In genomic region chr12:63668028-63668799, GRCh38 we compare ENCODE assay signal across 8 cellular contexts. TPM values are rescaled to one million over a fixed set of nuclear protein-coding genes. Genes with fewer than 3 reads are reported as not detected.
DNase-seq lines count a peak whose midpoint lies in the region; ATAC-seq and TF ChIP-seq lines count a peak whose summit lies in the region.

DPY19L2 (minus strand) TSS chr12:63668493; CDS start chr12:63668393, 100 bp downstream.

- DNase-seq in GM10248 (ENCODE audit: extremely low spot score) (peak; percentile 23), NCI-H510A (lab: John Stamatoyannopoulos, UW) (peak; percentile 75), fibroblast of lung (ENCODE audit: low read depth in 2 of 2) (peak; percentile 77 to 78)
- peak; percentile 17 for DNase-seq in activated T-cell treated with anti-CD3 and anti-CD28 coated beads, Interleukin-2, amount 50 U/mL, for 4 hours

- peaks cover 19% of the 10 kb centered on the region for H3K4me1 Mint-ChIP-seq in activated T-cell treated with anti-CD3 and anti-CD28 coated beads, Interleukin-2, amount 50 U/mL, for 4 hours (ENCODE audit: low read depth)
- peaks cover 20% of the 10 kb centered on the region for H3K4me1 Mint-ChIP-seq in stimulated activated memory B cell treated with anti-CD40 and anti-IgM and Interleukin-4, amounts not matched to agents 10 μg/mL and 1 μg/mL and 100 μg/mL, for 72 hours

- POLR2A ChIA-PET in GM10248 (lab: Yijun Ruan, JAX): no interaction called here

- H3K9me3 Mint-ChIP-seq in activated T-cell treated with anti-CD3 and anti-CD28 coated beads, Interleukin-2, amount 50 U/mL, for 4 hours: no peaks in the 10 kb centered on the region
- H3K9me3 Mint-ChIP-seq in stimulated activated memory B cell treated with anti-CD40 and anti-IgM and Interleukin-4, amounts not matched to agents 10 μg/mL and 1 μg/mL and 100 μg/mL, for 72 hours: no peaks in the 10 kb centered on the region

- H3K4me1 ChIP-seq in fibroblast of lung (ENCODE audit: control insufficient read depth, extremely low read depth, insufficient read depth, low read length) (no peaks in the 10 kb centered on the region), muscle layer of duodenum (ENCODE audit: control insufficient read depth in 1 of 2, insufficient read depth in 2 of 2, low read length in 2 of 2) (no peaks in the 10 kb centered on the region)

- H3K9me3 ChIP-seq in fibroblast of lung (ENCODE audit: control insufficient read depth, insufficient read depth, low read depth, low read length): no peaks in the 10 kb centered on the region
- no peaks in the 10 kb centered on the region for H3K9me3 ChIP-seq in muscle layer of duodenum (ENCODE audit: control insufficient read depth in 1 of 2, low read length in 2 of 2)

- peak within 1 kb of the TSS; percentile 90 for H2AFZ ChIP-seq in fibroblast of lung (ENCODE audit: low read length)

- H3K79me2 ChIP-seq in fibroblast of lung (ENCODE audit: control insufficient read depth, insufficient read depth, low read length): no peaks in the 10 kb centered on the region

- no peaks in the 10 kb centered on the region for H3K36me3 ChIP-seq in fibroblast of lung (ENCODE audit: control insufficient read depth, insufficient read depth, low read length)
- H3K36me3 ChIP-seq in muscle layer of duodenum (ENCODE audit: control insufficient read depth in 1 of 2, insufficient read depth in 2 of 2, low read length in 2 of 2): no peaks in the 10 kb centered on the region

- no peak within 1 kb of the TSS for H3K27ac Mint-ChIP-seq in stimulated activated memory B cell treated with anti-CD40 and anti-IgM and Interleukin-4, amounts not matched to agents 10 μg/mL and 1 μg/mL and 100 μg/mL, for 72 hours

- H3K27me3 ChIP-seq in fibroblast of lung (ENCODE audit: control insufficient read depth, insufficient read depth, low read length) (no peaks in the 10 kb centered on the region), muscle layer of duodenum (ENCODE audit: low read depth, low read length) (no peaks in the 10 kb centered on the region)

- H4K20me1 ChIP-seq in fibroblast of lung (ENCODE audit: control insufficient read depth, extremely low read depth, insufficient read depth, low read length): no peaks in the 10 kb centered on the region

- no peaks in the 10 kb centered on the region for H3K36me3 Mint-ChIP-seq in activated T-cell treated with anti-CD3 and anti-CD28 coated beads, Interleukin-2, amount 50 U/mL, for 4 hours (ENCODE audit: insufficient read depth)
- H3K36me3 Mint-ChIP-seq in stimulated activated memory B cell treated with anti-CD40 and anti-IgM and Interleukin-4, amounts not matched to agents 10 μg/mL and 1 μg/mL and 100 μg/mL, for 72 hours: no peaks in the 10 kb centered on the region

- peak within 1 kb of the TSS; percentile 74 for H3K9ac ChIP-seq in fibroblast of lung (ENCODE audit: insufficient read depth, low read length)

- ATAC-seq in HG03039 (IDR thresholded peaks at IDR 0.05; ENCODE audit: unreplicated experiment) (peak; percentile 82), HG02571 (IDR thresholded peaks at IDR 0.05; ENCODE audit: unreplicated experiment) (no peak)
- ATAC-seq in activated T-cell treated with anti-CD3 and anti-CD28 coated beads, Interleukin-2, amount 50 U/mL, for 4 hours: peak; percentile 85 to 95
- ATAC-seq in stimulated activated memory B cell treated with anti-CD40 and anti-IgM and Interleukin-4, amounts not matched to agents 10 μg/mL and 1 μg/mL and 100 μg/mL, for 72 hours: peak; percentile 71

- peak within 1 kb of the TSS; percentile 63 to 82 (median 80) for H3K4me3 ChIP-seq in fibroblast of lung (replicated peaks in 1 of 4; ENCODE audit: control extremely low read depth in 1 of 4, insufficient read depth in 1 of 4, low read depth in 3 of 4, low read length in 4 of 4)
- peak within 1 kb of the TSS; percentile 60 to 76 for H3K4me3 ChIP-seq in muscle layer of duodenum (ENCODE audit: low read depth in 1 of 2, low read length in 2 of 2)

- CTCF ChIA-PET in GM10248 (lab: Yijun Ruan, JAX): interaction anchor here (1.2 kb wide), 1 partner anchor 588 kb away, joined by 3 read pairs; no protein-coding TSS in a partner anchor

- peak within 1 kb of the TSS; percentile 82 for H3K4me2 ChIP-seq in fibroblast of lung (ENCODE audit: extremely low read depth, insufficient read depth, low read length)

- H3K27ac ChIP-seq in fibroblast of lung (ENCODE audit: insufficient read depth, low read length) (peak within 1 kb of the TSS; percentile 61), muscle layer of duodenum (ENCODE audit: low read length) (peak within 1 kb of the TSS; percentile 45)

- H3K4me3 Mint-ChIP-seq in activated T-cell treated with anti-CD3 and anti-CD28 coated beads, Interleukin-2, amount 50 U/mL, for 4 hours: peak within 1 kb of the TSS; percentile 70
- peak within 1 kb of the TSS; percentile 74 for H3K4me3 Mint-ChIP-seq in stimulated activated memory B cell treated with anti-CD40 and anti-IgM and Interleukin-4, amounts not matched to agents 10 μg/mL and 1 μg/mL and 100 μg/mL, for 72 hours

- no peak for TF ChIP-seq CTCF in GM10248 (IDR thresholded peaks at IDR 0.05; ENCODE audit: control extremely low read depth, extremely low read depth, low read depth, missing control alignments)
- no peak for TF ChIP-seq CTCF in fibroblast of lung (conservative IDR thresholded peaks at IDR 0.05 in 1 of 2, IDR thresholded peaks at IDR 0.05 in 1 of 2; ENCODE audit: low read depth in 1 of 2, low read length in 2 of 2)

- H3K27me3 Mint-ChIP-seq in activated T-cell treated with anti-CD3 and anti-CD28 coated beads, Interleukin-2, amount 50 U/mL, for 4 hours (ENCODE audit: low read depth): peaks cover 26% of the 10 kb centered on the region
- H3K27me3 Mint-ChIP-seq in stimulated activated memory B cell treated with anti-CD40 and anti-IgM and Interleukin-4, amounts not matched to agents 10 μg/mL and 1 μg/mL and 100 μg/mL, for 72 hours: peaks cover 33% of the 10 kb centered on the region

RNA-seq across cellular contexts. Expression of gene DPY19L2, which starts in this region (rescaled TPM):
- total RNA-seq in activated T-cell treated with anti-CD3 and anti-CD28 coated beads, Interleukin-2, amount 50 U/mL, for 4 hours: 1 to 10 TPM; 1.5 to 3.0 (median 2.3) TPM
- total RNA-seq in fibroblast of lung: 4.4 and 5.0 TPM in 2 replicates
- 1.3 and 5.0 TPM in 2 replicates for polyA plus RNA-seq in fibroblast of lung
- polyA plus RNA-seq in fibroblast of lung (2012): 1.2 and 2.4 TPM in 2 replicates
- polyA minus RNA-seq in fibroblast of lung (ENCODE audit: low replicate concordance): 0.93 and 1.9 TPM in 2 replicates

Comparison
In these comparisons a context has a peak if more than half of its experiments do, and no peak if none do; other contexts are left out.
1. DNase-seq: peak in every context shown above with its lines; median percentile 78 in fibroblast of lung; 75 in NCI-H510A; 23 in GM10248; 17 in activated T-cell treated with anti-CD3 and anti-CD28 coated beads, Interleukin-2, amount 50 U/mL, for 4 hours.